ENCODE assay signal across 8 cellular contexts in the genomic region with DNA sequence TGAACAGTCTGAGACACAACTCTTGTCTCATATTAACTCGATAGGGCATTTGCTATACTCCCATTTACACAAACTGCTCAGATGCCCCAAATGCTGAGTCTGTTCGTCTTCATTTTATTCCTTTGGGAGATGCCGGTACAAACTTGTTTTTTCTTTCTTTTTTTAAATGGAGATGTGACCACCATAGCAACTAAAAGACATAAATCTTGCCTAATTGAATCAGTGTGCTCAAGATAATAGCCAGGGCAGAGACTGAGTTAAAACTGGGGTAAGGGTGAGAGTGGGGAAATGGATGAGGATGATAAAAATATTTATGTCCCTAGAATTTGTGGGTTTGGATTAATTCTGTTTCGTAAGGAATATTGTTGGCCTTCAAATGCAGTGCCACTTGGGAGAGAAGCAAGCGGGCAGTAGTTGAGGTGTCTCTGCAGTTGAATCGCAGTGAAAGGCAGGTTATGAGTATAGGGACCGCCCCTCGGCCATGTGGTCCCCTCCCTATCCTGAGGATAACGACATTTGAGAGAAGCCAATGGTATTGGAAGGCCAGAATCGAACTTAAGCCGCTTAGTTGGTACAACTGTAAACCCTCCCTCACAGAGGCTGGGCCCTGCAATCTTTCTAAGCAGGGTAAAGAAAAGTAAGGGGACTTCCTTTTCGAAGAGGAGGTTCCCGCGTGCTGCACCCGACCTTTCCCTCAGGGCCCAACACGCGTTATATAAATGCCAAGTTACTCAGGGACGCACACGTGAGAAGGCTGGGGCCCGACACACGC.
A peak's percentile ranks its signal among the peaks of the same experiment; 100 is the strongest.
DNase-seq lines count a peak whose midpoint lies in the region; ATAC-seq and TF ChIP-seq lines count a peak whose summit lies in the region.

No MANE protein-coding gene starts in this region.

- H2AFZ ChIP-seq in KMS-11 (ENCODE audit: low read depth): peak overlapping the region; percentile 64

- in situ Hi-C loops in astrocyte of the spinal cord (cut with HindIII; ENCODE audit: low sequenced_read_pairs): no loop called here

- H3K27ac ChIP-seq in KMS-11 (peak overlapping the region; percentile 78), RWPE1 (peak overlapping the region; percentile 57)

- POLR2A ChIA-PET in RWPE1 (lab: Yijun Ruan, JAX; ENCODE audit: low non-redundant PET): no interaction called here

- CTCF ChIA-PET in RWPE1 (lab: Yijun Ruan, JAX): no interaction called here

- peaks cover 25% of the 10 kb centered on the region for H3K4me1 ChIP-seq in KMS-11 (ENCODE audit: low read depth, poor library complexity, severe bottlenecking)

- H3K79me2 ChIP-seq in KMS-11 (ENCODE audit: insufficient read depth, low read depth): no peaks in the 10 kb centered on the region

- H3K36me3 ChIP-seq in KMS-11 (ENCODE audit: insufficient read depth): no peaks in the 10 kb centered on the region

- TF ChIP-seq CTCF in KMS-11 (conservative IDR thresholded peaks at IDR 0.05; ENCODE audit: low read depth, low read length) (no peak), RWPE1 (conservative IDR thresholded peaks at IDR 0.05; ENCODE audit: low read depth) (no peak), astrocyte of the spinal cord (IDR thresholded peaks at IDR 0.05; ENCODE audit: low read depth, low read length) (no peak)

- H3K4me3 ChIP-seq in KMS-11 (IDR thresholded peaks at IDR 0.05; ENCODE audit: insufficient read depth, low read depth, low read length) (no peak overlapping the region), astrocyte of the spinal cord (ENCODE audit: low read depth, low read length) (peak overlapping the region; percentile 91)

- no peaks in the 10 kb centered on the region for H4K20me1 ChIP-seq in KMS-11 (ENCODE audit: insufficient read depth)

- ATAC-seq in GM21723 (IDR thresholded peaks at IDR 0.05; ENCODE audit: unreplicated experiment): peak; percentile 33

- DNase-seq in ELR (ENCODE audit: low read depth): peak; percentile 41
- peak; percentile 24 for DNase-seq in RWPE1 (ENCODE audit: low spot score)
- DNase-seq in astrocyte of the spinal cord (ENCODE audit: low read depth, low spot score): peak; percentile 29
- peak; percentile 60 for DNase-seq in iPS-NIHi7 (ENCODE audit: extremely low spot score)
- DNase-seq in stimulated activated CD4-positive, alpha-beta T cell treated with anti-CD3 and anti-CD28 coated beads, Interleukin-2, amount 100 ng/mL, for 24 hours: peak; percentile 68
- no peak for DNase-seq in HCEC 1CT

- peak overlapping the region; percentile 71 for H3K4me2 ChIP-seq in KMS-11

- peak overlapping the region; percentile 92 for H3K9ac ChIP-seq in KMS-11

- H3K27me3 ChIP-seq in KMS-11 (ENCODE audit: insufficient read depth, low read depth): no peaks in the 10 kb centered on the region
